In genomic region chr4:8191136-8191747, GRCh38 we compare ENCODE assay signal across 8 cellular contexts. TPM values are rescaled to one million over a fixed set of nuclear protein-coding genes. Genes with fewer than 3 reads are reported as not detected.
DNase-seq lines count a peak whose midpoint lies in the region; ATAC-seq and TF ChIP-seq lines count a peak whose summit lies in the region.

No MANE protein-coding gene starts in this region.

- peaks cover 64% of the 10 kb centered on the region for H3K4me1 ChIP-seq in suprapubic skin

- H3K4me1 Mint-ChIP-seq in effector memory CD8-positive, alpha-beta T cell (ENCODE audit: low read depth in 2 of 2) = peaks cover 6 to 8% of the 10 kb centered on the region in 2 donors
- H3K4me1 Mint-ChIP-seq in activated T-helper 1 cell treated with anti-CD3 and anti-CD28 coated beads, Interleukin-12 subunit alpha, Interleukin-12 subunit beta, Interleukin-2, Interleukin-4 antibody, amounts not matched to agents 30 ng/mL and 10 ng/mL and 1 ng/mL, durations not matched to agents 14 hours and 24 hours and 36 hours (ENCODE audit: low read depth) = no peaks in the 10 kb centered on the region

- H3K27me3 ChIP-seq in suprapubic skin = no peaks in the 10 kb centered on the region

- H3K27ac ChIP-seq in angular gyrus (ENCODE audit: low read depth, low read length) (peak overlapping the region; percentile 15), suprapubic skin (peak overlapping the region; percentile 68)

- no peak for TF ChIP-seq POLR2A in suprapubic skin (IDR thresholded peaks at IDR 0.05)

- H3K9me3 Mint-ChIP-seq in effector memory CD8-positive, alpha-beta T cell = no peaks in the 10 kb centered on the region
- no peaks in the 10 kb centered on the region for H3K9me3 Mint-ChIP-seq in activated T-helper 1 cell treated with anti-CD3 and anti-CD28 coated beads, Interleukin-12 subunit alpha, Interleukin-12 subunit beta, Interleukin-2, Interleukin-4 antibody, amounts not matched to agents 30 ng/mL and 10 ng/mL and 1 ng/mL, durations not matched to agents 14 hours and 24 hours and 36 hours

- no peak overlapping the region for H3K4me3 Mint-ChIP-seq in effector memory CD8-positive, alpha-beta T cell
- no peak overlapping the region for H3K4me3 Mint-ChIP-seq in activated T-helper 1 cell treated with anti-CD3 and anti-CD28 coated beads, Interleukin-12 subunit alpha, Interleukin-12 subunit beta, Interleukin-2, Interleukin-4 antibody, amounts not matched to agents 30 ng/mL and 10 ng/mL and 1 ng/mL, durations not matched to agents 14 hours and 24 hours and 36 hours

- H3K27me3 Mint-ChIP-seq in effector memory CD8-positive, alpha-beta T cell = peaks cover 12 to 61% of the 10 kb centered on the region in 2 donors
- peaks cover 9% of the 10 kb centered on the region for H3K27me3 Mint-ChIP-seq in activated T-helper 1 cell treated with anti-CD3 and anti-CD28 coated beads, Interleukin-12 subunit alpha, Interleukin-12 subunit beta, Interleukin-2, Interleukin-4 antibody, amounts not matched to agents 30 ng/mL and 10 ng/mL and 1 ng/mL, durations not matched to agents 14 hours and 24 hours and 36 hours (ENCODE audit: insufficient read depth)

- peak; percentile 26 for DNase-seq in inferior parietal cortex (ENCODE audit: extremely low spot score)
- peak in 1 of 2 donors; percentile 86 for DNase-seq in suprapubic skin (ENCODE audit: low spot score in 2 of 2)
- DNase-seq in effector memory CD8-positive, alpha-beta T cell = no peak
- no peak for DNase-seq in activated CD4-positive, CD25-positive, alpha-beta regulatory T cell (lab: John Stamatoyannopoulos, UW)
- DNase-seq in activated T-helper 1 cell treated with anti-CD3 and anti-CD28 coated beads, Interleukin-12 subunit alpha, Interleukin-12 subunit beta, Interleukin-2, Interleukin-4 antibody, amounts not matched to agents 30 ng/mL and 10 ng/mL and 1 ng/mL, durations not matched to agents 14 hours and 24 hours and 36 hours (ENCODE audit: low spot score) = no peak

- no peak overlapping the region for H3K27ac Mint-ChIP-seq in effector memory CD8-positive, alpha-beta T cell
- no peak overlapping the region for H3K27ac Mint-ChIP-seq in activated T-helper 1 cell treated with anti-CD3 and anti-CD28 coated beads, Interleukin-12 subunit alpha, Interleukin-12 subunit beta, Interleukin-2, Interleukin-4 antibody, amounts not matched to agents 30 ng/mL and 10 ng/mL and 1 ng/mL, durations not matched to agents 14 hours and 24 hours and 36 hours

- no peaks in the 10 kb centered on the region for H3K36me3 Mint-ChIP-seq in effector memory CD8-positive, alpha-beta T cell (ENCODE audit: insufficient read depth)
- no peaks in the 10 kb centered on the region for H3K36me3 Mint-ChIP-seq in activated T-helper 1 cell treated with anti-CD3 and anti-CD28 coated beads, Interleukin-12 subunit alpha, Interleukin-12 subunit beta, Interleukin-2, Interleukin-4 antibody, amounts not matched to agents 30 ng/mL and 10 ng/mL and 1 ng/mL, durations not matched to agents 14 hours and 24 hours and 36 hours (ENCODE audit: low read depth)

- ATAC-seq in GM18498 (IDR thresholded peaks at IDR 0.05; ENCODE audit: unreplicated experiment) (peak; percentile 39), HG03175 (IDR thresholded peaks at IDR 0.05; ENCODE audit: unreplicated experiment) (peak; percentile 37)
- ATAC-seq in effector memory CD8-positive, alpha-beta T cell (replicated peaks) = no peak

- no peaks in the 10 kb centered on the region for H3K9me3 ChIP-seq in suprapubic skin

- H3K4me3 ChIP-seq in suprapubic skin = no peak overlapping the region

- intact Hi-C loops in activated T-helper 1 cell treated with anti-CD3 and anti-CD28 coated beads, Interleukin-12 subunit alpha, Interleukin-12 subunit beta, Interleukin-2, Interleukin-4 antibody, amounts not matched to agents 30 ng/mL and 10 ng/mL and 1 ng/mL, durations not matched to agents 14 hours and 24 hours and 36 hours (cut with micrococcal nuclease) = no loop called here

- TF ChIP-seq EP300 in suprapubic skin (IDR thresholded peaks at IDR 0.05) = no peak

- no peaks in the 10 kb centered on the region for H3K36me3 ChIP-seq in suprapubic skin

- WGBS in suprapubic skin = 57% methylated on average over 11 of the region's 23 CpGs

- no peak for TF ChIP-seq CTCF in suprapubic skin (IDR thresholded peaks at IDR 0.05)

RNA-seq across cellular contexts. Expression of gene SH3TC1, which starts 7.8 kb away (rescaled TPM):
- total RNA-seq in suprapubic skin = 10 to 100 TPM in 2 of 4 donors, 1 to 10 TPM in 2; 6.3 to 15.1 (median 9.9) TPM
- total RNA-seq in activated T-helper 1 cell treated with anti-CD3 and anti-CD28 coated beads, Interleukin-12 subunit alpha, Interleukin-12 subunit beta, Interleukin-2, Interleukin-4 antibody, amounts not matched to agents 30 ng/mL and 10 ng/mL and 1 ng/mL, durations not matched to agents 14 hours and 24 hours and 36 hours = 25.4 and 33.6 TPM in 2 replicates

RNA-seq across cellular contexts. Expression of gene ABLIM2, which starts 32.6 kb away (rescaled TPM):
- 10 to 100 TPM; 11.2 to 16.9 (median 13.3) TPM for total RNA-seq in suprapubic skin
- 0.24 and 0.36 TPM in 2 replicates for total RNA-seq in activated T-helper 1 cell treated with anti-CD3 and anti-CD28 coated beads, Interleukin-12 subunit alpha, Interleukin-12 subunit beta, Interleukin-2, Interleukin-4 antibody, amounts not matched to agents 30 ng/mL and 10 ng/mL and 1 ng/mL, durations not matched to agents 14 hours and 24 hours and 36 hours
